In genomic region chr9:133852476-133852875, GRCh38 we compare ENCODE assay signal across 26 cellular contexts.
"Had no signal": no experiment of that assay in that cellular context is flagged by ENCODE, and none has a peak within 500 bp of the region (broad histone marks: within the 10 kb centered on the region; RNA-seq: fewer than 3 reads in every experiment).

No MANE protein-coding gene starts in this region.

- H3K4me3 Mint-ChIP-seq: activated CD4-positive, alpha-beta memory T cell treated with anti-CD3 and anti-CD28 coated beads, Interleukin-2, amount 10 ng/mL, durations not matched to agents 7 days and 5 days; activated T-cell treated with anti-CD3 and anti-CD28 coated beads, Interleukin-2, amount 50 U/mL, for 4 hours; activated T-helper 17 cell treated with anti-CD3 and anti-CD28 coated beads, Interleukin-2, amount 50 U/mL, for 72 hours; nephron; stimulated activated naive CD8-positive, alpha-beta T cell treated with anti-CD3 and anti-CD28 coated beads, Interleukin-15, Interleukin-2, amounts not matched to agents 100 ng/mL and 50 ng/mL, for 24 hours; T-helper 1 cell treated with Interleukin-12 subunit alpha and Interleukin-12 subunit beta and Interleukin-4 antibody, amounts not matched to agents 30 μg/mL and 1 μg/mL, for 36 hours had no signal

- DNase-seq: activated CD4-positive, alpha-beta memory T cell treated with anti-CD3 and anti-CD28 coated beads, Interleukin-2, amount 10 ng/mL, durations not matched to agents 7 days and 5 days; activated CD4-positive, alpha-beta T cell treated with anti-CD3 and anti-CD28 coated beads for 48 hours; activated gamma-delta T cell treated with Interleukin-2 at 50 U/mL for 16 hours; activated naive CD4-positive, alpha-beta T cell treated with anti-CD3 and anti-CD28 coated beads, Interleukin-2, amount 50 U/mL, for 16 hours; activated T-cell treated with anti-CD3 and anti-CD28 coated beads, Interleukin-2, amount 50 U/mL, for 4 hours; amniotic stem cell; central memory CD4-positive, alpha-beta T cell; colonic mucosa; effector memory CD4-positive, alpha-beta T cell; erythroblast; gastrocnemius medialis; islet precursor cell; left ventricle myocardium inferior; ovary; stimulated activated CD4-positive, alpha-beta T cell treated with anti-CD3 and anti-CD28 coated beads, Interleukin-12 subunit alpha, Interleukin-12 subunit beta, amount 100 ng/mL, for 4 hours; stimulated activated CD4-positive, alpha-beta T cell treated with anti-CD3 and anti-CD28 coated beads, Interleukin-4, amount 100 ng/mL, for 1 hour; T-helper 9 cell; upper lobe of left lung; WERI-Rb-1 had no signal

- ATAC-seq: activated CD4-positive, CD25-positive, alpha-beta regulatory T cell treated with anti-CD3 and anti-CD28 coated beads, Interleukin-2, amount 50 U/mL, for 24 hours; activated T-cell treated with anti-CD3 and anti-CD28 coated beads, Interleukin-2, amount 50 U/mL, for 4 hours; activated T-helper 17 cell treated with anti-CD3 and anti-CD28 coated beads, Interleukin-2, amount 50 U/mL, for 72 hours; gastrocnemius medialis; sciatic nerve had no signal

- H3K9me3 Mint-ChIP-seq: activated CD4-positive, alpha-beta memory T cell treated with anti-CD3 and anti-CD28 coated beads, Interleukin-2, amount 10 ng/mL, durations not matched to agents 7 days and 5 days; activated T-cell treated with anti-CD3 and anti-CD28 coated beads, Interleukin-2, amount 50 U/mL, for 4 hours; activated T-helper 17 cell treated with anti-CD3 and anti-CD28 coated beads, Interleukin-2, amount 50 U/mL, for 72 hours; nephron; stimulated activated naive CD8-positive, alpha-beta T cell treated with anti-CD3 and anti-CD28 coated beads, Interleukin-15, Interleukin-2, amounts not matched to agents 100 ng/mL and 50 ng/mL, for 24 hours; T-helper 1 cell treated with Interleukin-12 subunit alpha and Interleukin-12 subunit beta and Interleukin-4 antibody, amounts not matched to agents 30 μg/mL and 1 μg/mL, for 36 hours had no signal

- H3K27ac Mint-ChIP-seq: activated CD4-positive, alpha-beta memory T cell treated with anti-CD3 and anti-CD28 coated beads, Interleukin-2, amount 10 ng/mL, durations not matched to agents 7 days and 5 days; activated T-helper 17 cell treated with anti-CD3 and anti-CD28 coated beads, Interleukin-2, amount 50 U/mL, for 72 hours; nephron; progenitor cell of endocrine pancreas; stimulated activated naive CD8-positive, alpha-beta T cell treated with anti-CD3 and anti-CD28 coated beads, Interleukin-15, Interleukin-2, amounts not matched to agents 100 ng/mL and 50 ng/mL, for 24 hours; T-helper 1 cell treated with Interleukin-12 subunit alpha and Interleukin-12 subunit beta and Interleukin-4 antibody, amounts not matched to agents 30 μg/mL and 1 μg/mL, for 36 hours had no signal

- H3K4me1 Mint-ChIP-seq: activated CD4-positive, alpha-beta memory T cell treated with anti-CD3 and anti-CD28 coated beads, Interleukin-2, amount 10 ng/mL, durations not matched to agents 7 days and 5 days had no signal

- H3K27me3 Mint-ChIP-seq: activated CD4-positive, alpha-beta memory T cell treated with anti-CD3 and anti-CD28 coated beads, Interleukin-2, amount 10 ng/mL, durations not matched to agents 7 days and 5 days; activated T-helper 17 cell treated with anti-CD3 and anti-CD28 coated beads, Interleukin-2, amount 50 U/mL, for 72 hours; progenitor cell of endocrine pancreas; stimulated activated naive CD8-positive, alpha-beta T cell treated with anti-CD3 and anti-CD28 coated beads, Interleukin-15, Interleukin-2, amounts not matched to agents 100 ng/mL and 50 ng/mL, for 24 hours had no signal
